6 cellular contexts compared by ENCODE assay signal in genomic region chr17:47699536-47699840, GRCh38. TPM values are rescaled to one million over a fixed set of nuclear protein-coding genes. Genes with fewer than 3 reads are reported as not detected.
"Had no signal": no experiment of that assay in that cellular context is flagged by ENCODE, and none has a peak within 500 bp of the region (broad histone marks: within the 10 kb centered on the region; RNA-seq: fewer than 3 reads in every experiment).

No MANE protein-coding gene starts in this region.

- H3K4me3 ChIP-seq: body of pancreas, skin epidermis had no signal

- H3K27me3 ChIP-seq: body of pancreas, neutrophil had no signal

- H3K27ac ChIP-seq: body of pancreas, neutrophil, skin epidermis had no signal

- ATAC-seq: body of pancreas had no signal

- DNase-seq: amniotic stem cell, cortex of kidney had no signal

- H3K9me3 ChIP-seq: body of pancreas, neutrophil had no signal

RNA-seq across cellular contexts. Expression of gene TBX21, which starts 33.5 kb away (rescaled TPM):
- total RNA-seq: myocyte had no signal
